In the genomic region with DNA sequence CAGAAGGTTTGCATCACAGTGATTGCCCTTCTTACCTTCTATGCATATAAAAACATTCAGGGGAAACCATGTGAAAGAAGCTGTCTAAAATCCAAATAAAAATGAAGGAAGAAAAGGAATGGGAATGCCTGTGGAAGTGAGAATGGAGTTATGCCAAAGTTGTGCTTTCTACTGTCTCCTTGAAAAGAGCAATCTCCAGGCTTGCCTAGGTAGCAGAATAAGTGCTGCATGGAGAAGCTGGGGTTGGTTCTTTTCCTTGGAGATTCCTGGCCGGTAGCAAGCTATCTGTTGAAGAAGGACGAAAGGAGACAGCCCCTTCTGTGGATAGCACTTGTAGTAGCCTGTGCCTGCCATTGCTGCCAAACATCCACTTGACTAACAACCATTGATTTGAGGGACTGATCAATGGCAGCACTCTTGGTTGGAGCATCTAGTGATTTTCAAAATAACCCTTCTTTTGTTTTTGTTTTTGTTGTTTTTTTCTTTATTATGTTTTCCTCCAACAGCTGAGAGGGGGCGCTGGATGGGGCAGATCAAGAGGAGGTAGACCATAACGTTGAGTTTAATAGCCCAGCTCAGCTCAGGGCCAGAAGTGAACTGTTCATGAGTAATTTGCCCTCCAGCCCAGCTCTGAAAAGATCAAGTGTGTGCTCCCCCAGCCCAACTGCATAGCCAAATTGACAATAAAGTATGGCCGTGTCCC, we compare ENCODE assay signal across 20 cellular contexts. TPM values are rescaled to one million over a fixed set of nuclear protein-coding genes. Genes with fewer than 3 reads are reported as not detected.
DNase-seq lines count a peak whose midpoint lies in the region; ATAC-seq, FAIRE-seq and TF ChIP-seq lines count a peak whose summit lies in the region.
"Had no signal": no experiment of that assay in that cellular context is flagged by ENCODE, and none has a peak within 500 bp of the region (broad histone marks: within the 10 kb centered on the region; RNA-seq: fewer than 3 reads in every experiment).

No MANE protein-coding gene starts in this region.

- H3K9me3 ChIP-seq in thoracic aorta = no peaks in the 10 kb centered on the region
- H3K9me3 ChIP-seq: mucosa of descending colon had no signal

- TF ChIP-seq CTCF in dorsolateral prefrontal cortex (IDR thresholded peaks at IDR 0.05 in 54 of 56, conservative IDR thresholded peaks at IDR 0.05 in 2 of 56; ENCODE audit: low read depth in 1 of 56, partially characterized antibody in 56 of 56) = no peak
- no peak for TF ChIP-seq CTCF in thoracic aorta (IDR thresholded peaks at IDR 0.05)

- ATAC-seq in thoracic aorta (ENCODE audit: insufficient number of reproducible peaks, low FRiP score, low read depth) = no peak
- ATAC-seq in HG02970 (IDR thresholded peaks at IDR 0.05; ENCODE audit: low FRiP score, unreplicated experiment) = no peak
- no peak for ATAC-seq in GM19397 (IDR thresholded peaks at IDR 0.05; ENCODE audit: unreplicated experiment)
- ATAC-seq in GM18498 (IDR thresholded peaks at IDR 0.05; ENCODE audit: unreplicated experiment) = no peak
- ATAC-seq: mucosa of descending colon had no signal

- FAIRE-seq in islet of Langerhans (lab: Jason Lieb, UNC) = peak; percentile 76
- FAIRE-seq: GM12892, keratinocyte had no signal

- intact Hi-C loops in dorsolateral prefrontal cortex (cut with DNase I) = no loop called here

- no peaks in the 10 kb centered on the region for H3K36me3 ChIP-seq in thoracic aorta

- peaks cover 0 to 47% (median 16%) of the 10 kb centered on the region in 45 donors for H3K27me3 ChIP-seq in dorsolateral prefrontal cortex
- no peaks in the 10 kb centered on the region for H3K27me3 ChIP-seq in thoracic aorta (replicated peaks; ENCODE audit: insufficient read depth)

- DNase-seq in NCI-H2227 treated with DMSO at 0.1 percent for 48 hours (lab: John Stamatoyannopoulos, UW) (peak; percentile 11), dorsolateral prefrontal cortex (peak in 1 of 10 donors; percentile 19), thoracic aorta (ENCODE audit: low spot score) (no peak), RPMI8226 (no peak)
- DNase-seq: activated CD4-positive, alpha-beta T cell treated with anti-CD3 and anti-CD28 coated beads for 48 hours; activated naive CD8-positive, alpha-beta T cell treated with anti-CD3 and anti-CD28 coated beads, Interleukin-2, amount 10 ng/mL, durations not matched to agents 7 days and 5 days; activated T-cell treated with anti-CD3 and anti-CD28 coated beads for 4 hours; AML-193; mucosa of descending colon; NCI-H1092; SHP77 treated with DMSO at 0.1 percent for 48 hours; stimulated activated naive CD4-positive, alpha-beta T cell treated with Interleukin-2 at 50 U/mL for 16 hours; T-helper 9 cell had no signal

- peak overlapping the region in 48 of 59 donors; percentile 4 to 76 (median 65) for H3K4me3 ChIP-seq in dorsolateral prefrontal cortex
- H3K4me3 ChIP-seq in thoracic aorta = peak overlapping the region; percentile 65
- H3K4me3 ChIP-seq: mucosa of descending colon, skin epidermis had no signal

- H3K27ac ChIP-seq in dorsolateral prefrontal cortex (peak overlapping the region in 1 of 59 donors; percentile 11), thoracic aorta (no peak overlapping the region)
- H3K27ac ChIP-seq: skin epidermis had no signal

- peaks cover 4 to 9% of the 10 kb centered on the region in 2 donors for H3K4me1 ChIP-seq in thoracic aorta (ENCODE audit: control insufficient read depth in 1 of 2, low read depth in 2 of 2)

RNA-seq across cellular contexts. Expression of a gene that starts 1.6 kb away (rescaled TPM):
- total RNA-seq in dorsolateral prefrontal cortex = 10 to 100 TPM in 101 of 120 experiments, 1 to 10 TPM in 19; 4.2 to 23.3 (median 13.9) TPM
- 1 to 10 TPM; 4.3 to 5.9 TPM for total RNA-seq in thoracic aorta
- total RNA-seq: activated naive CD8-positive, alpha-beta T cell treated with anti-CD3 and anti-CD28 coated beads, Interleukin-2, amount 10 ng/mL, durations not matched to agents 7 days and 5 days had no signal
